ENCODE assay signal across 8 cellular contexts in the genomic region with DNA sequence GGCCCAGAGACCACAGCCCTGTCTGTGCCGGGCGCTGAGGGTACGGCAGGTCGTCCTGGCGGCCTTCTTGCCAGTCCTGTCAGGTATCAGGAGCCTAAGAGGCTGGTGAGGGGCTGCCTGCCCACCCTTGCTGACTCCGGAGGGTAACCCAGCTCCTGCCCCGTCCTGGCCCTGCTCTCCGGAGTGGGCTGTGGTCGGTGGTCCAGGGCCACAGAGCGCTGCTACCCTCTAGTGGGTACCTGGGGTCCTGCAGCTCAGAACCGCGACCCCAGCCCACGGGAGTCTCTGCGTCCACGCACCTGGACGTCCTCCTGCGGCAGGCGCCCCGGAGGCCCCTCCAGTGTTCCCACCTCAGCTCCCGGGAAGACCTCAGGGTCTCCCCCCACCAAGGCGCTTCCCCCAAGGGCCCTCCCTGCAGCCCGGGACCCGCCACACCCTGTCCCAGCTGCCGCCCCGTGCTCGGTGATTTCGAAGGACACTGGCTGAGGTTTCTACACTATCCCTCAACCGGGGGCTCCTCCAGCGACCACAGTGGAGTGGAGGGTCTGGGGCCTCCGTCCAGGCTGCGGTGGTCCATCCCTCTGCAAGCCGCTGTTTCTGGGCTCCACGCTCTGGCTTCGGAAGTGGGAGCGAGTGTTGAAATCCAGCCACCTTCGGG.
DNase-seq lines count a peak whose midpoint lies in the region; ATAC-seq and TF ChIP-seq lines count a peak whose summit lies in the region.

No MANE protein-coding gene starts in this region.

- H3K9me3 Mint-ChIP-seq in chondrocyte (ENCODE audit: low read depth) (no peaks in the 10 kb centered on the region), osteocyte (ENCODE audit: unreplicated experiment) (no peaks in the 10 kb centered on the region)

- H3K4me1 Mint-ChIP-seq in chondrocyte (ENCODE audit: low read depth) (no peaks in the 10 kb centered on the region), osteocyte (ENCODE audit: unreplicated experiment) (no peaks in the 10 kb centered on the region)

- peak; percentile 17 for DNase-seq in DMS79 treated with DMSO at 0.1 percent for 48 hours (lab: John Stamatoyannopoulos, UW)
- DNase-seq in DMS79 (lab: John Stamatoyannopoulos, UW), result no peak
- no peak for DNase-seq in chondrocyte (ENCODE audit: low spot score)
- no peak for DNase-seq in osteocyte (ENCODE audit: extremely low spot score, unreplicated experiment)
- no peak for DNase-seq in anterior cingulate cortex (lab: John Stamatoyannopoulos, UW)
- DNase-seq in stomach, result no peak

- H3K4me3 Mint-ChIP-seq in chondrocyte (ENCODE audit: unreplicated experiment) (no peak overlapping the region), osteocyte (ENCODE audit: unreplicated experiment) (no peak overlapping the region)

- H3K27me3 ChIP-seq in Loucy (ENCODE audit: insufficient read depth, low read length, poor library complexity, severe bottlenecking), result no peaks in the 10 kb centered on the region
- H3K27me3 ChIP-seq in stomach, result peaks cover 10 to 69% (median 39%) of the 10 kb centered on the region in 3 donors

- H3K9me2 ChIP-seq in Loucy (replicated peaks; ENCODE audit: low read depth, low read length), result no peaks in the 10 kb centered on the region

- 29 to 52% (median 33%) methylated on average over 9 to 36 of the region's 36 CpGs for WGBS in stomach, 5 donors

- no peak for ATAC-seq in GM21786 (IDR thresholded peaks at IDR 0.05; ENCODE audit: unreplicated experiment)

- H3K36me3 Mint-ChIP-seq in chondrocyte (ENCODE audit: low read depth) (no peaks in the 10 kb centered on the region), osteocyte (ENCODE audit: unreplicated experiment) (no peaks in the 10 kb centered on the region)

- H3K4me3 ChIP-seq in Loucy (ENCODE audit: low read length, poor library complexity, severe bottlenecking) (no peak overlapping the region), stomach (no peak overlapping the region)

- H3K27ac Mint-ChIP-seq in chondrocyte (ENCODE audit: unreplicated experiment) (no peak overlapping the region), osteocyte (ENCODE audit: unreplicated experiment) (no peak overlapping the region)

- peak; percentile 75 for TF ChIP-seq CTCF in Loucy (conservative IDR thresholded peaks at IDR 0.05; ENCODE audit: low read length)
- peak; percentile 72 for TF ChIP-seq CTCF in chondrocyte (IDR thresholded peaks at IDR 0.05)
- peak; percentile 61 for TF ChIP-seq CTCF in osteocyte (IDR thresholded peaks at IDR 0.05)
- TF ChIP-seq CTCF in stomach (IDR thresholded peaks at IDR 0.05), result peak in 3 of 7 experiments; percentile 13 to 30 (median 16)

- no peak for TF ChIP-seq POLR2A in stomach (IDR thresholded peaks at IDR 0.05)

- H3K9me3 ChIP-seq in Loucy (ENCODE audit: insufficient read depth, low read depth, low read length) (no peaks in the 10 kb centered on the region), stomach (no peaks in the 10 kb centered on the region)

- H3K4me1 ChIP-seq in Loucy (ENCODE audit: insufficient read depth, low read length, poor library complexity, severe bottlenecking), result peaks cover 6% of the 10 kb centered on the region
- peaks cover 8 to 14% (median 13%) of the 10 kb centered on the region in 4 donors for H3K4me1 ChIP-seq in stomach

- H3K36me3 ChIP-seq in Loucy (ENCODE audit: insufficient read depth, low read length) (no peaks in the 10 kb centered on the region), stomach (no peaks in the 10 kb centered on the region)

- no peak overlapping the region for H3K4me2 ChIP-seq in Loucy (ENCODE audit: low read depth, low read length, poor library complexity, severe bottlenecking)

- TF ChIP-seq EP300 in stomach (IDR thresholded peaks at IDR 0.05), result no peak

- intact Hi-C loops in stomach (cut with DNase I; ENCODE audit: low total_unique reads), result loop anchor here (10.0 kb wide), 1 partner anchor 111 kb away; no protein-coding TSS in a partner anchor

- no peak overlapping the region for H3K27ac ChIP-seq in stomach

- H3F3A ChIP-seq in Loucy (ENCODE audit: low read depth), result no peaks in the 10 kb centered on the region

- H3K79me2 ChIP-seq in Loucy (ENCODE audit: insufficient read depth, low read length), result no peaks in the 10 kb centered on the region

- no peak overlapping the region for H2AFZ ChIP-seq in Loucy (ENCODE audit: low read length)

- peaks cover 17% of the 10 kb centered on the region for H3K27me3 Mint-ChIP-seq in chondrocyte (ENCODE audit: low read depth)
- H3K27me3 Mint-ChIP-seq in osteocyte (ENCODE audit: unreplicated experiment), result peaks cover 17% of the 10 kb centered on the region

- no peaks in the 10 kb centered on the region for H4K20me1 ChIP-seq in Loucy (ENCODE audit: insufficient read depth, low read length, poor library complexity, severe bottlenecking)

- no peak overlapping the region for H3K9ac ChIP-seq in Loucy (ENCODE audit: low read depth, low read length, poor library complexity, severe bottlenecking)
